8 cellular contexts compared by ENCODE assay signal in genomic region chr1:18954270-18955071, GRCh38. TPM values are rescaled to one million over a fixed set of nuclear protein-coding genes. Genes with fewer than 3 reads are reported as not detected.
A peak's percentile ranks its signal among the peaks of the same experiment; 100 is the strongest.
DNase-seq lines count a peak whose midpoint lies in the region; ATAC-seq and TF ChIP-seq lines count a peak whose summit lies in the region.

No MANE protein-coding gene starts in this region.

- H3K36me3 Mint-ChIP-seq in chondrocyte (ENCODE audit: low read depth) (no peaks in the 10 kb centered on the region), mesothelial cell of epicardium (no peaks in the 10 kb centered on the region)

- TF ChIP-seq CTCF in left ventricle myocardium inferior (IDR thresholded peaks at IDR 0.05; ENCODE audit: borderline replicate concordance) (no peak), chondrocyte (IDR thresholded peaks at IDR 0.05) (no peak), mesothelial cell of epicardium (IDR thresholded peaks at IDR 0.05; ENCODE audit: unreplicated experiment) (no peak)

- H3K27me3 ChIP-seq in left ventricle myocardium inferior (ENCODE audit: low read depth) (no peaks in the 10 kb centered on the region), aorta (ENCODE audit: control insufficient read depth in 1 of 2, insufficient read depth in 2 of 2, low read length in 1 of 2) (no peaks in the 10 kb centered on the region)

- H3K9me3 ChIP-seq in left ventricle myocardium inferior (replicated peaks), result no peaks in the 10 kb centered on the region
- H3K9me3 ChIP-seq in aorta (ENCODE audit: control insufficient read depth, low read length), result no peaks in the 10 kb centered on the region

- H3K36me3 ChIP-seq in left ventricle myocardium inferior (no peaks in the 10 kb centered on the region), aorta (ENCODE audit: control insufficient read depth in 1 of 2, insufficient read depth in 2 of 2, low read length in 1 of 2) (no peaks in the 10 kb centered on the region)

- peaks cover 65% of the 10 kb centered on the region for H3K4me1 Mint-ChIP-seq in chondrocyte (ENCODE audit: low read depth)
- peaks cover 27% of the 10 kb centered on the region for H3K4me1 Mint-ChIP-seq in mesothelial cell of epicardium

- H3K4me3 Mint-ChIP-seq in chondrocyte (ENCODE audit: unreplicated experiment) (peak overlapping the region; percentile 83), mesothelial cell of epicardium (peak overlapping the region; percentile 73)

- H3K27ac Mint-ChIP-seq in chondrocyte (ENCODE audit: unreplicated experiment) (peak overlapping the region; percentile 94), mesothelial cell of epicardium (peak overlapping the region; percentile 62)

- peaks cover 65% of the 10 kb centered on the region for H3K4me1 ChIP-seq in left ventricle myocardium inferior
- peaks cover 0 to 2% of the 10 kb centered on the region in 2 donors for H3K4me1 ChIP-seq in aorta (ENCODE audit: control insufficient read depth in 1 of 2, insufficient read depth in 2 of 2, low read length in 2 of 2)

- ATAC-seq in left cardiac atrium (no peak), aorta (ENCODE audit: low FRiP score) (no peak), HG03280 (IDR thresholded peaks at IDR 0.05; ENCODE audit: unreplicated experiment) (no peak)

- peak overlapping the region; percentile 86 for H3K4me3 ChIP-seq in left ventricle myocardium inferior
- peak overlapping the region; percentile 98 for H3K4me3 ChIP-seq in aorta (ENCODE audit: low read length in 2 of 2)

- DNase-seq in left ventricle myocardium inferior (no peak), left cardiac atrium (no peak), chondrocyte (ENCODE audit: low spot score) (no peak), mesothelial cell of epicardium (ENCODE audit: low spot score in 2 of 2, unreplicated experiment in 2 of 2) (no peak), aorta (peak in 1 of 2 donors; percentile 39), GF-D8 (lab: John Stamatoyannopoulos, UW) (no peak)
- DNase-seq in stimulated activated CD4-positive, alpha-beta T cell treated with anti-CD3 and anti-CD28 coated beads, Interleukin-2, amount 100 ng/mL, for 48 hours, result no peak

- H3K27me3 Mint-ChIP-seq in chondrocyte (ENCODE audit: low read depth) (no peaks in the 10 kb centered on the region), mesothelial cell of epicardium (ENCODE audit: low read depth) (peaks cover 35% of the 10 kb centered on the region)

- 8 to 14% methylated on average over 7 of the region's 7 CpGs for WGBS in aorta, 2 donors

- H3K9me3 Mint-ChIP-seq in chondrocyte (ENCODE audit: low read depth) (no peaks in the 10 kb centered on the region), mesothelial cell of epicardium (no peaks in the 10 kb centered on the region)

- intact Hi-C loops in left ventricle myocardium inferior (cut with micrococcal nuclease) (loop anchor here (10.0 kb wide), 1 partner anchor 50 kb away; the partner anchor contains the start of gene ALDH4A1), left cardiac atrium (cut with DNase I) (loop anchor here in 1 of 2 donors (5.0 kb wide), 2 partner anchors 32 to 47 kb away; no protein-coding TSS in a partner anchor), aorta (cut with DNase I) (loop anchor here in 1 of 2 donors (5.0 kb wide), 2 partner anchors 47 to 58 kb away; no protein-coding TSS in a partner anchor)

- H3K27ac ChIP-seq in left ventricle myocardium inferior (replicated peaks) (peak overlapping the region; percentile 77), aorta (ENCODE audit: low read depth in 1 of 2, low read length in 2 of 2) (peak overlapping the region in 1 of 2 donors; percentile 87)

RNA-seq across cellular contexts. Expression of gene IFFO2, which starts 2.0 kb away (rescaled TPM):
- total RNA-seq in left ventricle myocardium inferior, result 3.3 TPM
- 1 to 10 TPM; 3.4 to 6.4 TPM for total RNA-seq in left cardiac atrium
- total RNA-seq in chondrocyte, result 13.9 to 18.9 TPM (median 18.8 TPM) in 3 replicates
- total RNA-seq in mesothelial cell of epicardium, result 7.8 to 10.4 TPM (median 9.1 TPM) in 3 replicates
- 10 to 100 TPM; 21.5 to 34.7 TPM for total RNA-seq in aorta
- 1 to 10 TPM; 3.9 to 5.4 TPM for polyA plus RNA-seq in aorta

RNA-seq across cellular contexts. Expression of gene ALDH4A1, which starts 52.1 kb away (rescaled TPM):
- 35.9 TPM for total RNA-seq in left ventricle myocardium inferior
- 10 to 100 TPM; 23.4 to 31.2 TPM for total RNA-seq in left cardiac atrium
- total RNA-seq in chondrocyte, result 9.3 to 15.0 TPM (median 14.2 TPM) in 3 replicates
- total RNA-seq in mesothelial cell of epicardium, result 10.7 to 11.5 TPM (median 11.5 TPM) in 3 replicates
- 10 to 100 TPM in 1 of 2 donors, 1 to 10 TPM in 1; 9.3 to 12.7 TPM for total RNA-seq in aorta
- polyA plus RNA-seq in aorta, result 1 to 10 TPM; 4.8 to 9.8 TPM
